ENCODE assay signal across 28 cellular contexts in genomic region chr9:94498801-94499454, GRCh38. TPM values are rescaled to one million over a fixed set of nuclear protein-coding genes. Genes with fewer than 3 reads are reported as not detected.
"Had no signal": no experiment of that assay in that cellular context is flagged by ENCODE, and none has a peak within 500 bp of the region (broad histone marks: within the 10 kb centered on the region; RNA-seq: fewer than 3 reads in every experiment).

No MANE protein-coding gene starts in this region.

- H3K4me1 ChIP-seq: breast epithelium, gastroesophageal sphincter, lower lobe of right lung, right lobe of liver, uterus had no signal

- H2AFZ ChIP-seq: hepatocyte had no signal

- H3K27ac ChIP-seq: breast epithelium, gastroesophageal sphincter, hepatocyte, lower lobe of right lung, right lobe of liver, uterus had no signal

- H3K27me3 ChIP-seq: breast epithelium, gastroesophageal sphincter, hepatocyte, right lobe of liver, uterus had no signal

- H3K4me3 ChIP-seq: breast epithelium, gastroesophageal sphincter, hepatocyte, lower lobe of right lung, right lobe of liver, uterus had no signal

- DNase-seq: activated CD4-positive, alpha-beta T cell treated with anti-CD3 and anti-CD28 coated beads for 4 hours; activated CD4-positive, alpha-beta T cell treated with anti-CD3 and anti-CD28 coated beads, Interleukin-2, amount 50 U/mL, for 48 hours; activated CD8-positive, alpha-beta memory T cell treated with anti-CD3 and anti-CD28 coated beads for 24 hours; activated effector memory CD4-positive, alpha-beta T cell treated with anti-CD3 and anti-CD28 coated beads, Interleukin-2, amount 50 U/mL, for 16 hours; activated naive CD4-positive, alpha-beta T cell treated with anti-CD3 and anti-CD28 coated beads, Interleukin-2, amount 50 U/mL, for 16 hours; amniotic stem cell; central memory CD4-positive, alpha-beta T cell; dermis blood vessel endothelial cell; effector CD8-positive, alpha-beta T cell; erythroblast; immature natural killer cell; lower lobe of right lung; mesendoderm; right lobe of liver; stimulated activated CD4-positive, alpha-beta T cell treated with anti-CD3 and anti-CD28 coated beads, Interleukin-4, amount 100 ng/mL, for 24 hours; uterus had no signal

- H3K36me3 ChIP-seq: breast epithelium, gastroesophageal sphincter, lower lobe of right lung, right lobe of liver, uterus had no signal

- H3K4me2 ChIP-seq: hepatocyte had no signal

- H3K9me3 ChIP-seq: breast epithelium, gastroesophageal sphincter, lower lobe of right lung, right lobe of liver, uterus had no signal

RNA-seq across cellular contexts. Expression of gene PCAT7, which starts 56.0 kb away (rescaled TPM):
- total RNA-seq: activated T-helper 1 cell treated with anti-CD3 and anti-CD28 coated beads, Interleukin-12 subunit alpha, Interleukin-12 subunit beta, Interleukin-2, Interleukin-4 antibody, amounts not matched to agents 30 ng/mL and 10 ng/mL and 1 ng/mL, durations not matched to agents 14 hours and 24 hours and 36 hours; dermis blood vessel endothelial cell; gastroesophageal sphincter; kidney epithelial cell; mononuclear cell; natural killer cell treated with Interleukin-12 subunit alpha and Interleukin-12 subunit beta and Interleukin-15 and Interleukin-18, amount 100 ng/mL, for 72 hours; omental fat pad; posterior vena cava; skeletal muscle tissue; subcutaneous adipose tissue; T-helper 1 cell treated with Interleukin-12 subunit alpha and Interleukin-12 subunit beta and Interleukin-4 antibody, amounts not matched to agents 30 ng/mL and 1 ng/mL, for 36 hours; uterus had no signal
